ENCODE assay signal across 27 cellular contexts in genomic region chrX:17154001-17154400, GRCh38.
"Had no signal": no experiment of that assay in that cellular context is flagged by ENCODE, and none has a peak within 500 bp of the region (broad histone marks: within the 10 kb centered on the region; RNA-seq: fewer than 3 reads in every experiment).

No MANE protein-coding gene starts in this region.

- DNase-seq: activated CD4-positive, alpha-beta T cell treated with anti-CD3 and anti-CD28 coated beads, Interleukin-2, amount 50 U/mL, for 1 hour; activated CD4-positive, CD25-positive, alpha-beta regulatory T cell treated with anti-CD3 and anti-CD28 coated beads, Interleukin-2, amount 50 U/mL, for 72 hours; activated CD8-positive, alpha-beta T cell treated with anti-CD3 and anti-CD28 coated beads, Interleukin-2, amount 10 ng/mL, durations not matched to agents 7 days and 5 days; activated gamma-delta T cell; activated naive CD4-positive, alpha-beta T cell treated with anti-CD3 and anti-CD28 coated beads, Interleukin-2, amount 50 U/mL, for 16 hours; aorta; cerebellar nuclear complex; cortex of kidney; endodermal cell; gastrocnemius medialis; hippocampal formation; left ventricle myocardium superior; midbrain; natural killer cell; pancreas; psoas muscle; right cardiac atrium; stimulated activated CD4-positive, alpha-beta T cell treated with anti-CD3 and anti-CD28 coated beads, Interleukin-12 subunit alpha, Interleukin-12 subunit beta, amount 100 ng/mL, for 4 hours; stimulated activated CD4-positive, alpha-beta T cell treated with anti-CD3 and anti-CD28 coated beads, Interleukin-4, amount 100 ng/mL, for 4 hours; stimulated activated naive CD8-positive, alpha-beta T cell treated with anti-CD3 and anti-CD28 coated beads, Interleukin-15, Interleukin-2, amounts not matched to agents 100 U/mL and 50 U/mL, for 24 hours; substantia nigra; SW 1271; T-helper 17 cell; tibial artery; WERI-Rb-1 had no signal

- H3K4me3 ChIP-seq: gastrocnemius medialis, pancreas, psoas muscle, tibial artery had no signal

- ATAC-seq: activated CD8-positive, alpha-beta T cell treated with anti-CD3 and anti-CD28 coated beads, Interleukin-2, amount 10 ng/mL, durations not matched to agents 7 days and 5 days; gastrocnemius medialis; left ventricle myocardium superior; natural killer cell; pancreas; psoas muscle; right cardiac atrium; stimulated activated naive CD8-positive, alpha-beta T cell treated with anti-CD3 and anti-CD28 coated beads, Interleukin-15, Interleukin-2, amounts not matched to agents 100 U/mL and 50 U/mL, for 24 hours; T-helper 17 cell had no signal

- H3K27ac Mint-ChIP-seq: activated CD8-positive, alpha-beta T cell treated with anti-CD3 and anti-CD28 coated beads, Interleukin-2, amount 10 ng/mL, durations not matched to agents 7 days and 5 days; activated T-helper 1 cell treated with anti-CD3 and anti-CD28 coated beads, Interleukin-12 subunit alpha, Interleukin-12 subunit beta, Interleukin-2, Interleukin-4 antibody, amounts not matched to agents 30 ng/mL and 10 ng/mL and 1 ng/mL, durations not matched to agents 14 hours and 24 hours and 36 hours; endodermal cell; natural killer cell; T-helper 17 cell had no signal

- H3K9me3 Mint-ChIP-seq: activated T-helper 1 cell treated with anti-CD3 and anti-CD28 coated beads, Interleukin-12 subunit alpha, Interleukin-12 subunit beta, Interleukin-2, Interleukin-4 antibody, amounts not matched to agents 30 ng/mL and 10 ng/mL and 1 ng/mL, durations not matched to agents 14 hours and 24 hours and 36 hours; endodermal cell; natural killer cell had no signal

- H3K4me1 Mint-ChIP-seq: endodermal cell, natural killer cell, T-helper 17 cell had no signal

- H3K9me3 ChIP-seq: gastrocnemius medialis, pancreas, psoas muscle, tibial artery had no signal

- H3K27ac ChIP-seq: epithelial cell of prostate, gastrocnemius medialis, pancreas, psoas muscle, tibial artery, WERI-Rb-1 had no signal

- H3K4me3 Mint-ChIP-seq: activated CD8-positive, alpha-beta T cell treated with anti-CD3 and anti-CD28 coated beads, Interleukin-2, amount 10 ng/mL, durations not matched to agents 7 days and 5 days; activated T-helper 1 cell treated with anti-CD3 and anti-CD28 coated beads, Interleukin-12 subunit alpha, Interleukin-12 subunit beta, Interleukin-2, Interleukin-4 antibody, amounts not matched to agents 30 ng/mL and 10 ng/mL and 1 ng/mL, durations not matched to agents 14 hours and 24 hours and 36 hours; endodermal cell; natural killer cell; T-helper 17 cell had no signal

- H3K36me3 Mint-ChIP-seq: natural killer cell had no signal

- H3K27me3 ChIP-seq: gastrocnemius medialis, pancreas, tibial artery had no signal

- H3K36me3 ChIP-seq: gastrocnemius medialis, pancreas, tibial artery, WERI-Rb-1 had no signal

- H3K27me3 Mint-ChIP-seq: T-helper 17 cell had no signal

- H3K4me1 ChIP-seq: gastrocnemius medialis, pancreas, psoas muscle, tibial artery had no signal
